ENCODE assay signal across 25 cellular contexts in the genomic region with DNA sequence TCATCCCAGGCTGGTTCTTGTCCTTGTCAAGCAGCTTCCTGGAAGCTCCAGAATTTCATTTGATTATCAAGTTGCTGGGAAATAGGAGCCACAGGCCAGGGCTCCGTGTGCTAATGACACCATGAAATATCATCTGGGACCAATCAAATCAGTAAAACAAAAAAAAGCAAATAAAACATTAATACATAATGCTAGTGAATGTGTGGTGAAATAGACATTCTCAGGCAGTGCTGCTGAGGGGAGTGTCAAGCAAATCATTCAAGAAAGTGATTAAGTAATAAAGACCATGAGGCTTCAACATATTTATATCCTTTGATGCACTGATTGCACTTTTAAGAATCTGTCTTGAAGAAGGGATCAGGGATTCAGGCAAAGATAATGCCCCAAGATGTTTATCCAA.
"Had no signal": no experiment of that assay in that cellular context is flagged by ENCODE, and none has a peak within 500 bp of the region (broad histone marks: within the 10 kb centered on the region; RNA-seq: fewer than 3 reads in every experiment).

No MANE protein-coding gene starts in this region.

- ATAC-seq: natural killer cell; psoas muscle; right cardiac atrium; sciatic nerve; stimulated activated effector memory CD8-positive, alpha-beta T cell treated with anti-CD3 and anti-CD28 coated beads, Interleukin-12 subunit alpha, Interleukin-12 subunit beta, amount 100 ng/mL, for 72 hours; stimulated activated naive B cell treated with anti-CD40 and anti-IgM and Interleukin-4, amounts not matched to agents 10 μg/mL and 1 μg/mL and 100 μg/mL, for 72 hours had no signal

- H3K36me3 ChIP-seq: neural progenitor cell, ovary, stomach, thoracic aorta, thyroid gland, tibial nerve, upper lobe of left lung, vagina had no signal

- H3K27ac ChIP-seq: neural progenitor cell, ovary, parathyroid adenoma, psoas muscle, skin epidermis, stomach, thoracic aorta, thyroid gland, tibial nerve, upper lobe of left lung, vagina had no signal

- H3K4me1 ChIP-seq: parathyroid adenoma, psoas muscle, stomach, thyroid gland, tibial nerve, upper lobe of left lung had no signal

- H3K9ac ChIP-seq: neural progenitor cell, parathyroid adenoma had no signal

- H3K4me2 ChIP-seq: neural progenitor cell had no signal

- H3K9me3 ChIP-seq: ovary, psoas muscle, stomach, thoracic aorta, thyroid gland, tibial nerve, upper lobe of left lung, vagina had no signal

- H3K4me3 ChIP-seq: neural progenitor cell, ovary, psoas muscle, skin epidermis, stomach, thoracic aorta, thyroid gland, tibial nerve, upper lobe of left lung, vagina had no signal

- H3K27me3 ChIP-seq: neural progenitor cell, ovary, thyroid gland, tibial nerve, upper lobe of left lung, vagina had no signal

- H3K79me2 ChIP-seq: parathyroid adenoma had no signal

- DNase-seq: natural killer cell; occipital lobe; ovary; posterior cingulate gyrus; psoas muscle; right cardiac atrium; stimulated activated CD4-positive, alpha-beta T cell treated with anti-CD3 and anti-CD28 coated beads, Interleukin-15, amount 100 ng/mL, for 24 hours; stimulated activated CD4-positive, alpha-beta T cell treated with anti-CD3 and anti-CD28 coated beads, Interleukin-2, amount 100 ng/mL, for 24 hours; stimulated activated CD4-positive, alpha-beta T cell treated with anti-CD3 and anti-CD28 coated beads, Interleukin-2, amount 100 ng/mL, for 48 hours; stimulated activated CD4-positive, alpha-beta T cell treated with anti-CD3 and anti-CD28 coated beads, Interleukin-4, amount 100 ng/mL, for 24 hours; stimulated activated naive B cell treated with anti-CD40 and anti-IgM and Interleukin-4, amounts not matched to agents 10 μg/mL and 1 μg/mL and 100 μg/mL, for 72 hours; stimulated activated naive CD4-positive, alpha-beta T cell treated with Interleukin-2 at 50 U/mL for 16 hours; thyroid gland; trophoblast cell; upper lobe of left lung had no signal

- FAIRE-seq: urothelium cell line had no signal

- H2AFZ ChIP-seq: neural progenitor cell, parathyroid adenoma had no signal
